12 cellular contexts compared by ENCODE assay signal in the genomic region with DNA sequence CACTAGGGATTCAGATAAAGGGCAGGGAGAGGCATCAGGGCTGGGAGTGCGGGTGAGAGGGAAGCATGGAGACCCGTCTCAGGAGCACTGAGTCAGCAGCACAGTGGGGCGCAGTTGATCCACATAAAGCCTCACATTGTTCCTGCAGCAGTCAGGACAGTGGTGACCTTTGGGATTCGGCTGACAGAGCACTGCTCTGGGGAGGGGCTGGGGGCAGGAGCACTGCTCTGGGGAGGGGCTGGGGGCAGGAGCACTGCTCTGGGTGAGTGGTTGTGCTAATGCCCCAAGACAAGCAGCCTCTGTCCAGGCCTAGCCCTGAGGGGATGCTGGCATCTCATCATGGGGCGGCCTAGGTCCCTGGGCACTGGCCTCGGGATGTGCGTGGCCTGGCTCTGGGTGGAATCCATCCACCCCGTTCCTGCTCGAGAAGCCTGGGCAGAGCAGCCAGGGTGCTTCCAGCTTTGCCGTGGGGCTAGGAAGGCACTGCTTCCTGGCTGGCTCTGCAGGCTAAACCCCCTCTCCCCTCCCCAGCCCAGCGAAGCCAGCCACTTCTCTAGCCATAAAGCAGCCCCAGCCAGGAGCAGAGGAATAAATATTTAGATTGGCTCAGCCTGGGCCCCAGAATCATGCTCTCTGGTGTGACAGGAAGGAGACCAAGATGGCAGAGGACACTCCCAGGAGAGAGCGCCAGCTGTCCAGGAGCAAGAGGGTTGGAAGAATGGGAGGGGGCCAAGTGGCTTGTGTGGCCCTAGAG. TPM values are rescaled to one million over a fixed set of nuclear protein-coding genes. Genes with fewer than 3 reads are reported as not detected.
A peak's percentile ranks its signal among the peaks of the same experiment; 100 is the strongest.
DNase-seq lines count a peak whose midpoint lies in the region; ATAC-seq and TF ChIP-seq lines count a peak whose summit lies in the region.
"Had no signal": no experiment of that assay in that cellular context is flagged by ENCODE, and none has a peak within 500 bp of the region (broad histone marks: within the 10 kb centered on the region; RNA-seq: fewer than 3 reads in every experiment).

No MANE protein-coding gene starts in this region.

- no peaks in the 10 kb centered on the region for H3K9me3 Mint-ChIP-seq in neural progenitor cell

- in situ Hi-C loops in GM23248 (cut with MboI): no loop called here

- H3K27ac ChIP-seq in adrenal gland (peak overlapping the region in 3 of 5 donors; percentile 84 to 90 (median 86)), neural progenitor cell (no peak overlapping the region), tibial nerve (peak overlapping the region; percentile 74 to 92 (median 84)), GM23248 (no peak overlapping the region)
- H3K27ac ChIP-seq: neutrophil, testis had no signal

- peak overlapping the region; percentile 38 for H3K4me3 Mint-ChIP-seq in neural progenitor cell

- intact Hi-C loops in adrenal gland (cut with DNase I) (no loop called here), left cardiac atrium (cut with DNase I) (no loop called here)

- WGBS in adrenal gland, 4 donors: 55 to 64% (median 57%) methylated on average over 4 to 12 of the region's 12 CpGs
- WGBS in tibial nerve, 2 donors: 27 to 34% methylated on average over 10 to 11 of the region's 12 CpGs
- 50 to 70% methylated on average over 10 to 11 of the region's 12 CpGs for WGBS in GM23248 (ENCODE audit: low coverage in 1 of 2, low lambda C conversion rate in 2 of 2, missing lambda C conversion rate in 2 of 2), 2 experiments

- H3K27me3 ChIP-seq in adrenal gland: no peaks in the 10 kb centered on the region
- H3K27me3 ChIP-seq in neural progenitor cell: peaks cover 66% of the 10 kb centered on the region
- no peaks in the 10 kb centered on the region for H3K27me3 ChIP-seq in tibial nerve
- H3K27me3 ChIP-seq in GM23248 (replicated peaks; ENCODE audit: insufficient read depth): no peaks in the 10 kb centered on the region
- H3K27me3 ChIP-seq: testis had no signal

- TF ChIP-seq EP300 in tibial nerve (IDR thresholded peaks at IDR 0.05): peak in 1 of 2 donors; percentile 77

- H3K9me2 ChIP-seq in GM23248 (ENCODE audit: insufficient read depth): no peaks in the 10 kb centered on the region

- TF ChIP-seq POLR2A in adrenal gland (IDR thresholded peaks at IDR 0.05) (no peak), tibial nerve (IDR thresholded peaks at IDR 0.05) (no peak)

- H3K79me2 ChIP-seq in neural progenitor cell (ENCODE audit: low read depth) (no peaks in the 10 kb centered on the region), GM23248 (ENCODE audit: insufficient read depth) (peaks cover 81% of the 10 kb centered on the region)

- ATAC-seq in left cardiac atrium: peak; percentile 21 to 50
- ATAC-seq in HG03095 (IDR thresholded peaks at IDR 0.05; ENCODE audit: unreplicated experiment): no peak

- peaks cover 14% of the 10 kb centered on the region for H3K27me3 Mint-ChIP-seq in neural progenitor cell (ENCODE audit: insufficient read depth, low read depth)

- TF ChIP-seq CTCF in adrenal gland (IDR thresholded peaks at IDR 0.05) (no peak), neural progenitor cell (IDR thresholded peaks at IDR 0.05) (no peak), tibial nerve (IDR thresholded peaks at IDR 0.05) (no peak)

- H3K36me3 ChIP-seq in adrenal gland (replicated peaks in 1 of 2) (no peaks in the 10 kb centered on the region), neural progenitor cell (no peaks in the 10 kb centered on the region), tibial nerve (peaks cover 0 to 10% (median 0%) of the 10 kb centered on the region in 3 donors), GM23248 (ENCODE audit: low read depth) (no peaks in the 10 kb centered on the region)
- H3K36me3 ChIP-seq: neutrophil had no signal

- peaks cover 61 to 83% of the 10 kb centered on the region in 2 donors for H3K4me1 ChIP-seq in adrenal gland (replicated peaks in 1 of 2)
- peaks cover 32% of the 10 kb centered on the region for H3K4me1 ChIP-seq in neural progenitor cell
- H3K4me1 ChIP-seq in tibial nerve: peaks cover 0 to 100% (median 80%) of the 10 kb centered on the region in 4 donors
- peaks cover 19% of the 10 kb centered on the region for H3K4me1 ChIP-seq in GM23248 (ENCODE audit: insufficient read depth)

- DNase-seq in adrenal gland (no peak), left cardiac atrium (peak; percentile 40), neural progenitor cell (ENCODE audit: low spot score) (peak; percentile 69), tibial nerve (ENCODE audit: low spot score in 2 of 2) (peak in 1 of 2 donors; percentile 23), DMS153 (lab: John Stamatoyannopoulos, UW) (no peak), NCI-H2107 (lab: John Stamatoyannopoulos, UW) (no peak), GM23248 (no peak)
- DNase-seq: NCI-H524, SHP77 treated with DMSO at 0.1 percent for 48 hours, testis had no signal

- H3K4me2 ChIP-seq in neural progenitor cell (peak overlapping the region; percentile 47), GM23248 (ENCODE audit: unreplicated experiment) (no peak overlapping the region)

- H3F3A ChIP-seq in neural progenitor cell (ENCODE audit: low read depth): peaks cover 4% of the 10 kb centered on the region
- no peaks in the 10 kb centered on the region for H3F3A ChIP-seq in GM23248 (ENCODE audit: insufficient read depth)

- peak overlapping the region; percentile 94 for H3K27ac Mint-ChIP-seq in neural progenitor cell

- peaks cover 12% of the 10 kb centered on the region for H3K36me3 Mint-ChIP-seq in neural progenitor cell

- peaks cover 60% of the 10 kb centered on the region for H3K4me1 Mint-ChIP-seq in neural progenitor cell

- H3K9ac ChIP-seq in neural progenitor cell: no peak overlapping the region
- H3K9ac ChIP-seq in GM23248: no peak overlapping the region

- no peak overlapping the region for H3K4me3 ChIP-seq in adrenal gland
- H3K4me3 ChIP-seq in neural progenitor cell: no peak overlapping the region
- no peak overlapping the region for H3K4me3 ChIP-seq in tibial nerve
- H3K4me3 ChIP-seq in GM23248: no peak overlapping the region
- H3K4me3 ChIP-seq: testis had no signal

- no peaks in the 10 kb centered on the region for H4K20me1 ChIP-seq in neural progenitor cell (ENCODE audit: low read depth)
- H4K20me1 ChIP-seq in GM23248 (ENCODE audit: insufficient read depth): no peaks in the 10 kb centered on the region

- no peaks in the 10 kb centered on the region for H3K9me3 ChIP-seq in adrenal gland (replicated peaks in 1 of 3)
- no peaks in the 10 kb centered on the region for H3K9me3 ChIP-seq in neural progenitor cell (ENCODE audit: low read depth)
- H3K9me3 ChIP-seq in tibial nerve: no peaks in the 10 kb centered on the region
- no peaks in the 10 kb centered on the region for H3K9me3 ChIP-seq in GM23248 (ENCODE audit: low read depth)
- H3K9me3 ChIP-seq: neutrophil, testis had no signal

- H2AFZ ChIP-seq in neural progenitor cell (replicated peaks) (no peak overlapping the region), GM23248 (no peak overlapping the region)

RNA-seq across cellular contexts. Expression of a gene that starts 7.3 kb away (rescaled TPM):
- total RNA-seq in adrenal gland (100 to 1,000 TPM in 7 of 8 donors, 10 to 100 TPM in 1; 98.6 to 253 (median 182) TPM), left cardiac atrium (10 to 100 TPM; 32.9 to 59.6 TPM), neural progenitor cell (ENCODE audit: low replicate concordance) (0.46 and 0.47 TPM in 2 replicates), tibial nerve (100 to 1,000 TPM in 3 of 4 donors, 10 to 100 TPM in 1; 74.7 to 192 (median 124) TPM)
- polyA plus RNA-seq in adrenal gland (100 to 1,000 TPM in 1 of 3 donors, 10 to 100 TPM in 2; 67.7 to 105 (median 69.9) TPM), GM23248 (2016; fragmentation: Nextera tagmentation; extraction: Ambion mirVana) (74.6 and 80.0 TPM in 2 replicates)
- total RNA-seq in GM23248 (2014; rRNA removed; shearing (Covaris generic)): 111 and 116 TPM in 2 replicates

RNA-seq across cellular contexts. Expression of a gene that starts 21.8 kb away (rescaled TPM):
- 1 to 10 TPM in 1 of 8 donors, under 1 TPM in 4, not detected in 3; 0.15 to 1.4 (median 0.41) TPM for total RNA-seq in adrenal gland
- polyA plus RNA-seq in adrenal gland: under 1 TPM; 0.07 to 0.40 (median 0.16) TPM
- total RNA-seq in left cardiac atrium: not detected
- total RNA-seq in neural progenitor cell (ENCODE audit: low replicate concordance): 1.4 TPM in 1 of 2 replicates, not detected in the other
- total RNA-seq in tibial nerve: under 1 TPM in 1 of 4 donors, not detected in 3; 0.22 TPM
- not detected in 2 replicates for total RNA-seq in GM23248 (2014; rRNA removed; shearing (Covaris generic))
- not detected in 2 replicates for polyA plus RNA-seq in GM23248 (2016; fragmentation: Nextera tagmentation; extraction: Ambion mirVana)

Comparison
In these comparisons a context has a peak if more than half of its experiments do, and no peak if none do; other contexts are left out.
1. DNase-seq: peak in left cardiac atrium (single experiment) and neural progenitor cell (single experiment); none in adrenal gland (0 of 7), DMS153 (single experiment), NCI-H2107 (single experiment) and GM23248 (single experiment).
2. H3K27ac ChIP-seq: peak in adrenal gland (3 of 5) and tibial nerve (4 of 4); none in neural progenitor cell (single experiment) and GM23248 (single experiment).
3. RNA of a gene that starts 7.3 kb away (total RNA-seq): 98.6 to 253 TPM in adrenal gland, 74.7 to 192 TPM in tibial nerve, 111 to 116 TPM in GM23248 and 32.9 to 59.6 TPM in left cardiac atrium; 0.46 to 0.47 TPM in neural progenitor cell; every median in the first group is over 10 times any median in the second.